16 cellular contexts compared by ENCODE assay signal in genomic region chr10:1473874-1474273, GRCh38.
"Had no signal": no experiment of that assay in that cellular context is flagged by ENCODE, and none has a peak within 500 bp of the region (broad histone marks: within the 10 kb centered on the region; RNA-seq: fewer than 3 reads in every experiment).

No MANE protein-coding gene starts in this region.

- H3K9me3 Mint-ChIP-seq: natural killer cell treated with Interleukin-12 subunit alpha and Interleukin-12 subunit beta and Interleukin-15 and Interleukin-18, amount 100 ng/mL, for 72 hours had no signal

- H3K4me3 ChIP-seq: coronary artery, gastrocnemius medialis, left ventricle myocardium inferior, lower lobe of right lung, spleen had no signal

- ATAC-seq: gastrocnemius medialis; lower lobe of right lung; natural killer cell treated with Interleukin-12 subunit alpha and Interleukin-12 subunit beta and Interleukin-15 and Interleukin-18, amount 100 ng/mL, for 72 hours; sciatic nerve had no signal

- DNase-seq: effector CD4-positive, alpha-beta T cell; gastrocnemius medialis; left ventricle myocardium inferior; lower lobe of right lung; mesenchymal stem cell; midbrain; spleen; stimulated activated CD4-positive, alpha-beta T cell treated with anti-CD3 and anti-CD28 coated beads, Interleukin-15, amount 100 ng/mL, for 24 hours; stimulated activated CD4-positive, alpha-beta T cell treated with anti-CD3 and anti-CD28 coated beads, Interleukin-1b, Interleukin-23, amount 100 ng/mL, for 48 hours; stimulated activated CD4-positive, alpha-beta T cell treated with anti-CD3 and anti-CD28 coated beads, Interleukin-4, amount 100 ng/mL, for 24 hours; stimulated activated naive CD4-positive, alpha-beta T cell treated with Interleukin-2 at 50 U/mL for 16 hours had no signal

- H3K27ac Mint-ChIP-seq: natural killer cell treated with Interleukin-12 subunit alpha and Interleukin-12 subunit beta and Interleukin-15 and Interleukin-18, amount 100 ng/mL, for 72 hours had no signal

- H3K36me3 ChIP-seq: gastrocnemius medialis, left ventricle myocardium inferior, lower lobe of right lung, neutrophil, spleen had no signal

- H3K36me3 Mint-ChIP-seq: natural killer cell treated with Interleukin-12 subunit alpha and Interleukin-12 subunit beta and Interleukin-15 and Interleukin-18, amount 100 ng/mL, for 72 hours had no signal

- H3K27ac ChIP-seq: coronary artery, gastrocnemius medialis, left ventricle myocardium inferior, lower lobe of right lung, neutrophil, spleen had no signal

- H3K9me3 ChIP-seq: gastrocnemius medialis, left ventricle myocardium inferior, lower lobe of right lung, neutrophil had no signal

- H3K4me3 Mint-ChIP-seq: natural killer cell treated with Interleukin-12 subunit alpha and Interleukin-12 subunit beta and Interleukin-15 and Interleukin-18, amount 100 ng/mL, for 72 hours; type B pancreatic cell had no signal

- H3K4me1 ChIP-seq: gastrocnemius medialis, left ventricle myocardium inferior, lower lobe of right lung, spleen had no signal
